Comparison of ENCODE assay signal across 18 cellular contexts in genomic region chr5:116536279-116537161, GRCh38. TPM values are rescaled to one million over a fixed set of nuclear protein-coding genes. Genes with fewer than 3 reads are reported as not detected.
DNase-seq lines count a peak whose midpoint lies in the region; ATAC-seq and TF ChIP-seq lines count a peak whose summit lies in the region.
"Had no signal": no experiment of that assay in that cellular context is flagged by ENCODE, and none has a peak within 500 bp of the region (broad histone marks: within the 10 kb centered on the region; RNA-seq: fewer than 3 reads in every experiment).

No MANE protein-coding gene starts in this region.

- H3K4me1 ChIP-seq in endodermal cell (ENCODE audit: control insufficient read depth, insufficient read depth, low read length) (peaks cover 2% of the 10 kb centered on the region), mucosa of descending colon (ENCODE audit: low read depth) (peaks cover 22% of the 10 kb centered on the region)

- intact Hi-C loops in mucosa of descending colon (cut with DNase I, micrococcal nuclease) = no loop called here

- H3K9ac ChIP-seq in endodermal cell (ENCODE audit: extremely low read depth, low read length, poor library complexity, severe bottlenecking) = no peak overlapping the region

- no peaks in the 10 kb centered on the region for H3K36me3 ChIP-seq in endodermal cell (ENCODE audit: control insufficient read depth, insufficient read depth, low read length)
- no peaks in the 10 kb centered on the region for H3K36me3 ChIP-seq in mucosa of descending colon (ENCODE audit: low read depth)

- H3K4me3 ChIP-seq in endodermal cell (ENCODE audit: low read length) (no peak overlapping the region), mucosa of descending colon (no peak overlapping the region)
- H3K4me3 ChIP-seq: psoas muscle had no signal

- ATAC-seq in mucosa of descending colon (peak; percentile 87), HG03025 (IDR thresholded peaks at IDR 0.05; ENCODE audit: low FRiP score, unreplicated experiment) (no peak)
- ATAC-seq: activated naive CD8-positive, alpha-beta T cell treated with anti-CD3 and anti-CD28 coated beads, Interleukin-2, amount 50 U/mL, for 24 hours; psoas muscle had no signal

- WGBS in endodermal cell (ENCODE audit: insufficient coverage in 1 of 2, insufficient read length in 1 of 2), 2 experiments = 78 to 88% methylated on average over 10 to 12 of the region's 12 CpGs

- no peaks in the 10 kb centered on the region for H3K27me3 ChIP-seq in endodermal cell (ENCODE audit: control insufficient read depth, insufficient read depth, low read length, poor library complexity, severe bottlenecking)

- no peak overlapping the region for H3K4me3 Mint-ChIP-seq in endodermal cell
- H3K4me3 Mint-ChIP-seq in nephron progenitor cell = no peak overlapping the region
- H3K4me3 Mint-ChIP-seq: activated CD4-positive, alpha-beta T cell treated with anti-CD3 and anti-CD28 coated beads, Interleukin-2, amount 10 ng/mL, durations not matched to agents 24 days and 14 days; activated naive CD8-positive, alpha-beta T cell treated with anti-CD3 and anti-CD28 coated beads, Interleukin-2, amount 50 U/mL, for 24 hours; CD14-positive monocyte; HFFc6 had no signal

- H3K27ac ChIP-seq in endodermal cell (ENCODE audit: low read depth, low read length) = peak overlapping the region; percentile 47
- H3K27ac ChIP-seq in temporal lobe (ENCODE audit: low read depth, low read length) = peak overlapping the region; percentile 59
- H3K27ac ChIP-seq: psoas muscle had no signal

- peaks cover 54% of the 10 kb centered on the region for H3K4me1 Mint-ChIP-seq in endodermal cell
- peaks cover 15% of the 10 kb centered on the region for H3K4me1 Mint-ChIP-seq in nephron progenitor cell
- H3K4me1 Mint-ChIP-seq: activated CD4-positive, alpha-beta T cell treated with anti-CD3 and anti-CD28 coated beads, Interleukin-2, amount 10 ng/mL, durations not matched to agents 24 days and 14 days; activated naive CD8-positive, alpha-beta T cell treated with anti-CD3 and anti-CD28 coated beads, Interleukin-2, amount 50 U/mL, for 24 hours; CD14-positive monocyte had no signal

- TF ChIP-seq CTCF in endodermal cell (conservative IDR thresholded peaks at IDR 0.05) (no peak), mucosa of descending colon (IDR thresholded peaks at IDR 0.05) (no peak), nephron progenitor cell (IDR thresholded peaks at IDR 0.05) (no peak)

- H3K9me3 ChIP-seq in endodermal cell (ENCODE audit: control insufficient read depth, low read length) = no peaks in the 10 kb centered on the region
- no peaks in the 10 kb centered on the region for H3K9me3 ChIP-seq in mucosa of descending colon
- H3K9me3 ChIP-seq: psoas muscle had no signal

- H3K9me3 Mint-ChIP-seq in endodermal cell (no peaks in the 10 kb centered on the region), nephron progenitor cell (peaks cover 4% of the 10 kb centered on the region)
- H3K9me3 Mint-ChIP-seq: activated CD4-positive, alpha-beta T cell treated with anti-CD3 and anti-CD28 coated beads, Interleukin-2, amount 10 ng/mL, durations not matched to agents 24 days and 14 days; activated naive CD8-positive, alpha-beta T cell treated with anti-CD3 and anti-CD28 coated beads, Interleukin-2, amount 50 U/mL, for 24 hours; HFFc6 had no signal

- H3K27me3 Mint-ChIP-seq in endodermal cell (ENCODE audit: insufficient read depth) = no peaks in the 10 kb centered on the region
- no peaks in the 10 kb centered on the region for H3K27me3 Mint-ChIP-seq in nephron progenitor cell (ENCODE audit: low read depth, poor library complexity)
- H3K27me3 Mint-ChIP-seq: activated CD4-positive, alpha-beta T cell treated with anti-CD3 and anti-CD28 coated beads, Interleukin-2, amount 10 ng/mL, durations not matched to agents 24 days and 14 days; activated naive CD8-positive, alpha-beta T cell treated with anti-CD3 and anti-CD28 coated beads, Interleukin-2, amount 50 U/mL, for 24 hours had no signal

- peaks cover 9% of the 10 kb centered on the region for H3K36me3 Mint-ChIP-seq in endodermal cell (ENCODE audit: low read depth)
- peaks cover 29% of the 10 kb centered on the region for H3K36me3 Mint-ChIP-seq in nephron progenitor cell (ENCODE audit: low read depth)
- H3K36me3 Mint-ChIP-seq: CD14-positive monocyte had no signal

- DNase-seq in NCI-H2227 (lab: John Stamatoyannopoulos, UW; ENCODE audit: unreplicated experiment) = peak; percentile 24
- DNase-seq in NCI-H2227 treated with DMSO at 0.1 percent for 48 hours (lab: John Stamatoyannopoulos, UW) = no peak
- no peak for DNase-seq in endodermal cell
- peak in 1 of 3 donors; percentile 53 for DNase-seq in mucosa of descending colon
- DNase-seq in Kasumi-1 (lab: John Stamatoyannopoulos, UW) = no peak
- DNase-seq in nephron progenitor cell = no peak
- DNase-seq: 8988T; activated CD4-positive, alpha-beta T cell treated with anti-CD3 and anti-CD28 coated beads, Interleukin-2, amount 10 ng/mL, durations not matched to agents 24 days and 14 days; activated naive CD8-positive, alpha-beta T cell treated with anti-CD3 and anti-CD28 coated beads, Interleukin-2, amount 50 U/mL, for 24 hours; HFFc6; NCI-H2029 treated with DMSO at 0.1 percent for 48 hours; psoas muscle; Right ventricle myocardium superior; stimulated activated CD4-positive, alpha-beta T cell treated with anti-CD3 and anti-CD28 coated beads, Interleukin-4, amount 100 ng/mL, for 1 hour had no signal

- H3K27ac Mint-ChIP-seq in endodermal cell = peak overlapping the region; percentile 63
- H3K27ac Mint-ChIP-seq in nephron progenitor cell = no peak overlapping the region
- H3K27ac Mint-ChIP-seq: activated CD4-positive, alpha-beta T cell treated with anti-CD3 and anti-CD28 coated beads, Interleukin-2, amount 10 ng/mL, durations not matched to agents 24 days and 14 days; activated naive CD8-positive, alpha-beta T cell treated with anti-CD3 and anti-CD28 coated beads, Interleukin-2, amount 50 U/mL, for 24 hours; CD14-positive monocyte; HFFc6 had no signal

RNA-seq across cellular contexts. Expression of gene SEMA6A, which starts 38.1 kb away (rescaled TPM):
- total RNA-seq in endodermal cell = 100 to 1,000 TPM in 1 of 2 donors, 10 to 100 TPM in 1; 79.6 to 328 TPM
- polyA plus RNA-seq in endodermal cell (2013, experiment 1 of 2) = 73.8 TPM
- polyA plus RNA-seq in endodermal cell (2013, experiment 2 of 2) = 61.4 TPM
- total RNA-seq in mucosa of descending colon = 100 to 1,000 TPM in 2 of 3 donors, 10 to 100 TPM in 1; 90.0 to 137 (median 106) TPM
- 37.1 TPM for total RNA-seq in temporal lobe
- total RNA-seq: G401 had no signal
